Comparison of ENCODE assay signal across 1 cellular context in genomic region chr10:1056326-1057105, GRCh38.
TF ChIP-seq lines count a peak whose summit lies in the region.

A gene with protein sequence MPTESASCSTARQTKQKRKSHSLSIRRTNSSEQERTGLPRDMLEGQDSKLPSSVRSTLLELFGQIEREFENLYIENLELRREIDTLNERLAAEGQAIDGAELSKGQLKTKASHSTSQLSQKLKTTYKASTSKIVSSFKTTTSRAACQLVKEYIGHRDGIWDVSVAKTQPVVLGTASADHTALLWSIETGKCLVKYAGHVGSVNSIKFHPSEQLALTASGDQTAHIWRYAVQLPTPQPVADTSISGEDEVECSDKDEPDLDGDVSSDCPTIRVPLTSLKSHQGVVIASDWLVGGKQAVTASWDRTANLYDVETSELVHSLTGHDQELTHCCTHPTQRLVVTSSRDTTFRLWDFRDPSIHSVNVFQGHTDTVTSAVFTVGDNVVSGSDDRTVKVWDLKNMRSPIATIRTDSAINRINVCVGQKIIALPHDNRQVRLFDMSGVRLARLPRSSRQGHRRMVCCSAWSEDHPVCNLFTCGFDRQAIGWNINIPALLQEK (plus strand): TSS chr10:1056385. CDS start chr10:1072156, 15,771 bp downstream.

TF ChIP-seq in H1, 55 proteins besides CTCF, POLR2A, EP300 and RAD21 (continued from another document):
- TF ChIP-seq MAX (IDR thresholded peaks at IDR 0.05) = peak; percentile 45
- no peak for TF ChIP-seq FOSL1 (IDR thresholded peaks at IDR 0.05; ENCODE audit: insufficient read depth, low read depth, low read length)
- no peak for TF ChIP-seq POU5F1 (IDR thresholded peaks at IDR 0.05; ENCODE audit: low read depth, low read length)
- TF ChIP-seq USF2 (IDR thresholded peaks at IDR 0.05; ENCODE audit: low read length) = no peak
- no peak for TF ChIP-seq SIX5 (IDR thresholded peaks at IDR 0.05; ENCODE audit: low read depth, low read length)
- peak in 1 of 2 experiments; percentile 89; a peak in 1 of 4 replicates for TF ChIP-seq HDAC2 (IDR thresholded peaks at IDR 0.05; ENCODE audit: borderline replicate concordance in 1 of 2, low read depth in 2 of 2, low read length in 2 of 2)
- no peak for TF ChIP-seq SAP30 (IDR thresholded peaks at IDR 0.05; ENCODE audit: insufficient read depth, insufficient replicate concordance, low read length)
- TF ChIP-seq KDM5A (IDR thresholded peaks at IDR 0.05; ENCODE audit: low read length) = no peak
- no peak for TF ChIP-seq BACH1 (IDR thresholded peaks at IDR 0.05; ENCODE audit: low read length)
- no peak for TF ChIP-seq NANOG (IDR thresholded peaks at IDR 0.05; ENCODE audit: insufficient read depth, low read depth, low read length, poor library complexity, severe bottlenecking)
- no peak for TF ChIP-seq KDM1A (IDR thresholded peaks at IDR 0.05; ENCODE audit: borderline replicate concordance, low read length)
- TF ChIP-seq TCF12 (IDR thresholded peaks at IDR 0.05; ENCODE audit: low read depth, low read length) = no peak
- TF ChIP-seq ASH2L (IDR thresholded peaks at IDR 0.05; ENCODE audit: low read length) = peak; percentile 96
- TF ChIP-seq MAFK (IDR thresholded peaks at IDR 0.05; ENCODE audit: low read depth, low read length) = no peak
- no peak for TF ChIP-seq SP1 (IDR thresholded peaks at IDR 0.05; ENCODE audit: low read depth, low read length)
- TF ChIP-seq TAF1 (IDR thresholded peaks at IDR 0.05; ENCODE audit: low read depth, low read length) = 0 out of 2 replicates have a peak, but pooled peaks have one; percentile 62
- peak; percentile 79 for TF ChIP-seq CREB1 (IDR thresholded peaks at IDR 0.05)
- no peak for TF ChIP-seq CHD1 (IDR thresholded peaks at IDR 0.05; ENCODE audit: low read depth, low read length)
- TF ChIP-seq NRF1 (IDR thresholded peaks at IDR 0.05; ENCODE audit: low read depth, low read length) = no peak
- TF ChIP-seq TEAD4 (IDR thresholded peaks at IDR 0.05; ENCODE audit: low read depth, low read length) = no peak
- TF ChIP-seq JUND (IDR thresholded peaks at IDR 0.05; ENCODE audit: low read length) = peak; percentile 20; the same call in 1 of the 2 replicates
- TF ChIP-seq ZNF274 (IDR thresholded peaks at IDR 0.05; ENCODE audit: borderline replicate concordance, extremely low read depth, low read length) = no peak
- peak in 1 of 2 experiments; percentile 89; a peak in 2 of 4 replicates for TF ChIP-seq SIN3A (conservative IDR thresholded peaks at IDR 0.05 in 1 of 2, IDR thresholded peaks at IDR 0.05 in 1 of 2; ENCODE audit: low read depth in 1 of 2, low read length in 2 of 2)
- no peak for TF ChIP-seq SP4 (IDR thresholded peaks at IDR 0.05; ENCODE audit: low read length)
- no peak for TF ChIP-seq CTBP2 (IDR thresholded peaks at IDR 0.05; ENCODE audit: borderline replicate concordance, insufficient read depth, insufficient read length, low read length)
- TF ChIP-seq TAF7 (optimal IDR thresholded peaks at IDR 0.05; ENCODE audit: borderline replicate concordance, low read depth, low read length) = peak; percentile 69
- no peak for TF ChIP-seq JUN (IDR thresholded peaks at IDR 0.05; ENCODE audit: low read depth, low read length)
- TF ChIP-seq RFX5 (IDR thresholded peaks at IDR 0.05; ENCODE audit: borderline replicate concordance, low read depth, low read length) = no peak
- 0 out of 2 replicates have a peak, but pooled peaks have one; percentile 32 for TF ChIP-seq POLR2AphosphoS5 (IDR thresholded peaks at IDR 0.05; ENCODE audit: low read depth, low read length)
- TF ChIP-seq RXRA (IDR thresholded peaks at IDR 0.05; ENCODE audit: insufficient read depth, low read depth, low read length) = no peak
- no peak for TF ChIP-seq RNF2 (IDR thresholded peaks at IDR 0.05; ENCODE audit: borderline replicate concordance, low read depth, low read length, missing control alignments, poor library complexity, severe bottlenecking)
- TF ChIP-seq CBX8 (IDR thresholded peaks at IDR 0.05; ENCODE audit: borderline replicate concordance, low read depth, low read length) = no peak
- TF ChIP-seq SUZ12 (IDR thresholded peaks at IDR 0.05; ENCODE audit: low read length) = no peak
- TF ChIP-seq KDM4A (IDR thresholded peaks at IDR 0.05; ENCODE audit: low read depth, low read length, severe bottlenecking) = peak; percentile 84
- peak; percentile 96 for TF ChIP-seq GABPA (IDR thresholded peaks at IDR 0.05; ENCODE audit: borderline replicate concordance, insufficient read depth, low read length)
- no peak for TF ChIP-seq ATF3 (IDR thresholded peaks at IDR 0.05; ENCODE audit: insufficient read depth, low read depth, low read length)
- TF ChIP-seq CHD7 (IDR thresholded peaks at IDR 0.05; ENCODE audit: insufficient replicate concordance, low read length) = no peak
- TF ChIP-seq SP2 (IDR thresholded peaks at IDR 0.05; ENCODE audit: low read length) = peak; percentile 22; the same call in 1 of the 2 replicates
- peak; percentile 22; the same call in 1 of the 2 replicates for TF ChIP-seq E2F6 (IDR thresholded peaks at IDR 0.05)
- TF ChIP-seq BCL11A (IDR thresholded peaks at IDR 0.05; ENCODE audit: low read depth in 2 of 2, low read length in 2 of 2) = no peak
